Comparison of ENCODE assay signal across 1 cellular context in genomic region chr6:121442591-121442990, GRCh38.
TF ChIP-seq lines count a peak whose summit lies in the region.

No MANE protein-coding gene starts in this region.

TF ChIP-seq in H1, 55 proteins besides CTCF, POLR2A, EP300 and RAD21 (continued from another document):
- TF ChIP-seq ATF2 (IDR thresholded peaks at IDR 0.05; ENCODE audit: low read length): 0 out of 2 replicates have a peak, but pooled peaks have one; percentile 21
- TF ChIP-seq CTBP2 (IDR thresholded peaks at IDR 0.05; ENCODE audit: borderline replicate concordance, insufficient read depth, insufficient read length, low read length): no peak
- no peak for TF ChIP-seq ATF3 (IDR thresholded peaks at IDR 0.05; ENCODE audit: insufficient read depth, low read depth, low read length)
- no peak for TF ChIP-seq CBX8 (IDR thresholded peaks at IDR 0.05; ENCODE audit: borderline replicate concordance, low read depth, low read length)
- TF ChIP-seq KDM5A (IDR thresholded peaks at IDR 0.05; ENCODE audit: low read length): no peak
- TF ChIP-seq SP2 (IDR thresholded peaks at IDR 0.05; ENCODE audit: low read length): no peak
- no peak for TF ChIP-seq BRCA1 (IDR thresholded peaks at IDR 0.05; ENCODE audit: low read depth, low read length)
- TF ChIP-seq GTF2F1 (IDR thresholded peaks at IDR 0.05; ENCODE audit: borderline replicate concordance, low read depth, low read length): no peak
- no peak for TF ChIP-seq MAFK (IDR thresholded peaks at IDR 0.05; ENCODE audit: low read depth, low read length)
- no peak for TF ChIP-seq BCL11A (IDR thresholded peaks at IDR 0.05; ENCODE audit: low read depth in 2 of 2, low read length in 2 of 2)
- TF ChIP-seq TCF12 (IDR thresholded peaks at IDR 0.05; ENCODE audit: low read depth, low read length): no peak
- TF ChIP-seq TAF7 (optimal IDR thresholded peaks at IDR 0.05; ENCODE audit: borderline replicate concordance, low read depth, low read length): no peak
- TF ChIP-seq TBP (IDR thresholded peaks at IDR 0.05; ENCODE audit: low read depth, low read length): no peak
